27 cellular contexts compared by ENCODE assay signal in the genomic region with DNA sequence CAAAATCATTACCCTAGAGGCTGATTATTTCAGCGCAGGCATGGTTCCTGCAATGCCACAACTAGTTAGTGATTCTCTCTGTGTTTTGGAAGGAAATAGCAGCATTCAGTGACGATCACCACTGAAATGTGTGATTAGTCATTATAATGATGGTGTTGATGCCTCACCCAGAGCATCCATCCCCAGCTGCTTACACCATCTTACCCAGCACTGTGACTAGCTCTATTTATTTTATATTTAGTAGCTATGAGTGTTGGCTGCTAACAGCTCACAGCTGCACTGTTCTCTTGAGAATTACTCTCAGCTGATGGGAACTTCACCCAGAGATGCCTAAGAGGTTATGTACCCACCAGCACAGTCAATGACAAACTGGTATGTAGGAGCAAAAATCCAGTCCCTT.
"Had no signal": no experiment of that assay in that cellular context is flagged by ENCODE, and none has a peak within 500 bp of the region (broad histone marks: within the 10 kb centered on the region; RNA-seq: fewer than 3 reads in every experiment).

No MANE protein-coding gene starts in this region.

- DNase-seq: activated B cell treated with CpG ODN at 0.5 μM for 24 hours; activated CD4-positive, alpha-beta T cell treated with anti-CD3 and anti-CD28 coated beads for 36 hours; activated CD4-positive, alpha-beta T cell treated with anti-CD3 and anti-CD28 coated beads, Interleukin-2, amount 50 U/mL, for 4 hours; activated CD8-positive, alpha-beta memory T cell treated with anti-CD3 and anti-CD28 coated beads for 24 hours; activated CD8-positive, alpha-beta memory T cell treated with anti-CD3 and anti-CD28 coated beads, Interleukin-2, amount 50 U/mL, for 4 hours; activated T-cell treated with anti-CD3 and anti-CD28 coated beads, Interleukin-2, amount 50 U/mL, for 24 hours; adrenal gland; central memory CD4-positive, alpha-beta T cell; dermis blood vessel endothelial cell; effector CD8-positive, alpha-beta T cell; heart right ventricle; natural killer cell; right cardiac atrium; stimulated activated CD4-positive, alpha-beta T cell treated with anti-CD3 and anti-CD28 coated beads, Interleukin-1b, Interleukin-23, amount 100 ng/mL, for 48 hours; stomach; T1000; testis; trophoblast cell; uterus had no signal

- ATAC-seq: activated CD4-positive, alpha-beta T cell treated with anti-CD3 and anti-CD28 coated beads for 36 hours; activated T-helper 17 cell treated with anti-CD3 and anti-CD28 coated beads, Interleukin-2, amount 50 U/mL, for 72 hours; esophagus mucosa; heart right ventricle; left lobe of liver; natural killer cell; right cardiac atrium; stimulated activated effector memory CD8-positive, alpha-beta T cell treated with anti-CD3 and anti-CD28 coated beads, Interleukin-12 subunit alpha, Interleukin-12 subunit beta, amount 100 ng/mL, for 72 hours had no signal

- H3K4me3 ChIP-seq: adrenal gland, heart right ventricle, lung, prostate gland, skin epidermis, stomach, testis, uterus had no signal

- H3K36me3 ChIP-seq: adrenal gland, heart right ventricle, prostate gland, stomach, uterus had no signal

- H3K4me1 Mint-ChIP-seq: activated B cell treated with CpG ODN at 0.5 μM for 24 hours; activated CD4-positive, alpha-beta T cell treated with anti-CD3 and anti-CD28 coated beads for 36 hours; activated T-helper 17 cell treated with anti-CD3 and anti-CD28 coated beads, Interleukin-2, amount 50 U/mL, for 72 hours; natural killer cell; stimulated activated effector memory CD8-positive, alpha-beta T cell treated with anti-CD3 and anti-CD28 coated beads, Interleukin-12 subunit alpha, Interleukin-12 subunit beta, amount 100 ng/mL, for 72 hours had no signal

- H3K27ac Mint-ChIP-seq: activated B cell treated with CpG ODN at 0.5 μM for 24 hours; activated CD4-positive, alpha-beta T cell treated with anti-CD3 and anti-CD28 coated beads for 36 hours; activated naive CD8-positive, alpha-beta T cell; activated T-cell treated with anti-CD3 and anti-CD28 coated beads, Interleukin-2, amount 50 U/mL, for 24 hours; activated T-helper 17 cell treated with anti-CD3 and anti-CD28 coated beads, Interleukin-2, amount 50 U/mL, for 72 hours; natural killer cell; stimulated activated effector memory CD8-positive, alpha-beta T cell treated with anti-CD3 and anti-CD28 coated beads, Interleukin-12 subunit alpha, Interleukin-12 subunit beta, amount 100 ng/mL, for 72 hours had no signal

- H3K27ac ChIP-seq: adrenal gland, heart right ventricle, prostate gland, skin epidermis, stomach, testis, uterus had no signal

- H3K9me3 Mint-ChIP-seq: activated T-helper 17 cell treated with anti-CD3 and anti-CD28 coated beads, Interleukin-2, amount 50 U/mL, for 72 hours had no signal

- H3K4me3 Mint-ChIP-seq: activated B cell treated with CpG ODN at 0.5 μM for 24 hours; activated CD4-positive, alpha-beta T cell treated with anti-CD3 and anti-CD28 coated beads for 36 hours; activated naive CD8-positive, alpha-beta T cell; activated T-cell treated with anti-CD3 and anti-CD28 coated beads, Interleukin-2, amount 50 U/mL, for 24 hours; activated T-helper 17 cell treated with anti-CD3 and anti-CD28 coated beads, Interleukin-2, amount 50 U/mL, for 72 hours; natural killer cell; stimulated activated effector memory CD8-positive, alpha-beta T cell treated with anti-CD3 and anti-CD28 coated beads, Interleukin-12 subunit alpha, Interleukin-12 subunit beta, amount 100 ng/mL, for 72 hours had no signal

- H3K27me3 Mint-ChIP-seq: activated B cell treated with CpG ODN at 0.5 μM for 24 hours had no signal

- H3K27me3 ChIP-seq: stomach, testis, uterus had no signal

- H3K9me3 ChIP-seq: adrenal gland, prostate gland, testis had no signal

- H3K4me1 ChIP-seq: adrenal gland, heart right ventricle, prostate gland, stomach, testis, uterus had no signal
